In genomic region chr10:80290474-80291220, GRCh38 we compare ENCODE assay signal across 2 cellular contexts.
TF ChIP-seq lines count a peak whose summit lies in the region.

No MANE protein-coding gene starts in this region.

TF ChIP-seq in HCT116, 20 proteins besides CTCF, POLR2A, EP300 and RAD21:
- TF ChIP-seq EZH2 (IDR thresholded peaks at IDR 0.05) (no peak), ELF1 (IDR thresholded peaks at IDR 0.05; ENCODE audit: borderline replicate concordance, low read depth) (no peak), YY1 (IDR thresholded peaks at IDR 0.05; ENCODE audit: extremely low read depth, insufficient replicate concordance, low read depth, low read length) (no peak), EGR1 (IDR thresholded peaks at IDR 0.05; ENCODE audit: low read depth) (no peak), FOSL1 (IDR thresholded peaks at IDR 0.05; ENCODE audit: low read depth) (no peak), MAX (IDR thresholded peaks at IDR 0.05) (no peak), TCF7L2 (IDR thresholded peaks at IDR 0.05; ENCODE audit: borderline replicate concordance, extremely low read depth, insufficient read depth, insufficient read length) (no peak), ZNF274 (IDR thresholded peaks at IDR 0.05; ENCODE audit: low read depth, low read length) (no peak)

TF ChIP-seq in HepG2, 621 proteins besides CTCF, POLR2A, EP300 and RAD21 (continues in another document):
- no peak for TF ChIP-seq SPEN (CRISPR knock-in tag; IDR thresholded peaks at IDR 0.05; ENCODE audit: low read depth)
- TF ChIP-seq ZNF160 (CRISPR knock-in tag; IDR thresholded peaks at IDR 0.05): no peak
- TF ChIP-seq SRF (IDR thresholded peaks at IDR 0.05; ENCODE audit: low read depth, low read length): no peak
- no peak for TF ChIP-seq ZSCAN20 (CRISPR knock-in tag; IDR thresholded peaks at IDR 0.05; ENCODE audit: borderline replicate concordance)
- TF ChIP-seq CENPX (CRISPR knock-in tag; IDR thresholded peaks at IDR 0.05): no peak
- no peak for TF ChIP-seq FIP1L1 (IDR thresholded peaks at IDR 0.05; ENCODE audit: borderline replicate concordance, insufficient read depth, low read depth, low read length)
- TF ChIP-seq ELF4 (CRISPR knock-in tag; IDR thresholded peaks at IDR 0.05; ENCODE audit: borderline replicate concordance): 0 out of 2 replicates have a peak, but pooled peaks have one; percentile 34
- TF ChIP-seq, protein P1, sequence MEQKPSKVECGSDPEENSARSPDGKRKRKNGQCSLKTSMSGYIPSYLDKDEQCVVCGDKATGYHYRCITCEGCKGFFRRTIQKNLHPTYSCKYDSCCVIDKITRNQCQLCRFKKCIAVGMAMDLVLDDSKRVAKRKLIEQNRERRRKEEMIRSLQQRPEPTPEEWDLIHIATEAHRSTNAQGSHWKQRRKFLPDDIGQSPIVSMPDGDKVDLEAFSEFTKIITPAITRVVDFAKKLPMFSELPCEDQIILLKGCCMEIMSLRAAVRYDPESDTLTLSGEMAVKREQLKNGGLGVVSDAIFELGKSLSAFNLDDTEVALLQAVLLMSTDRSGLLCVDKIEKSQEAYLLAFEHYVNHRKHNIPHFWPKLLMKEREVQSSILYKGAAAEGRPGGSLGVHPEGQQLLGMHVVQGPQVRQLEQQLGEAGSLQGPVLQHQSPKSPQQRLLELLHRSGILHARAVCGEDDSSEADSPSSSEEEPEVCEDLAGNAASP (CRISPR knock-in tag; IDR thresholded peaks at IDR 0.05; ENCODE audit: borderline replicate concordance): peak; percentile 46; the same call in 1 of the 2 replicates
- TF ChIP-seq PRDM10 (CRISPR knock-in tag; IDR thresholded peaks at IDR 0.05; ENCODE audit: low read depth): peak; percentile 95
- no peak for TF ChIP-seq SETDB1 (CRISPR knock-in tag; IDR thresholded peaks at IDR 0.05; ENCODE audit: borderline replicate concordance)
- TF ChIP-seq NPAS2 (CRISPR knock-in tag; IDR thresholded peaks at IDR 0.05; ENCODE audit: borderline replicate concordance): no peak
- TF ChIP-seq JUNB (CRISPR knock-in tag; IDR thresholded peaks at IDR 0.05; ENCODE audit: borderline replicate concordance): no peak
- peak in 1 of 2 experiments; percentile 39; a peak in 1 of 4 replicates for TF ChIP-seq REST (IDR thresholded peaks at IDR 0.05; ENCODE audit: borderline replicate concordance in 1 of 2, low read depth in 1 of 2, low read length in 2 of 2)
- TF ChIP-seq HOXA9 (CRISPR knock-in tag; IDR thresholded peaks at IDR 0.05; ENCODE audit: borderline replicate concordance): no peak
- no peak for TF ChIP-seq ZNF225 (CRISPR knock-in tag; IDR thresholded peaks at IDR 0.05)
- no peak for TF ChIP-seq NRL (CRISPR knock-in tag; IDR thresholded peaks at IDR 0.05; ENCODE audit: borderline replicate concordance)
- TF ChIP-seq, protein P2, sequence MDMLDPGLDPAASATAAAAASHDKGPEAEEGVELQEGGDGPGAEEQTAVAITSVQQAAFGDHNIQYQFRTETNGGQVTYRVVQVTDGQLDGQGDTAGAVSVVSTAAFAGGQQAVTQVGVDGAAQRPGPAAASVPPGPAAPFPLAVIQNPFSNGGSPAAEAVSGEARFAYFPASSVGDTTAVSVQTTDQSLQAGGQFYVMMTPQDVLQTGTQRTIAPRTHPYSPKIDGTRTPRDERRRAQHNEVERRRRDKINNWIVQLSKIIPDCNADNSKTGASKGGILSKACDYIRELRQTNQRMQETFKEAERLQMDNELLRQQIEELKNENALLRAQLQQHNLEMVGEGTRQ (IDR thresholded peaks at IDR 0.05; ENCODE audit: low read depth, low read length): no peak
- TF ChIP-seq, protein P2 (CRISPR knock-in tag; IDR thresholded peaks at IDR 0.05; ENCODE audit: borderline replicate concordance): no peak
- TF ChIP-seq HMGXB3 (CRISPR knock-in tag; IDR thresholded peaks at IDR 0.05; ENCODE audit: borderline replicate concordance): 0 out of 2 replicates have a peak, but pooled peaks have one; percentile 40
- no peak for TF ChIP-seq ZNF256 (CRISPR knock-in tag; conservative IDR thresholded peaks at IDR 0.05)
- no peak for TF ChIP-seq MYPOP (CRISPR knock-in tag; IDR thresholded peaks at IDR 0.05)
- TF ChIP-seq HMG20A (CRISPR knock-in tag; IDR thresholded peaks at IDR 0.05; ENCODE audit: borderline replicate concordance): peak; percentile 83
- no peak for TF ChIP-seq ATRX (CRISPR knock-in tag; IDR thresholded peaks at IDR 0.05; ENCODE audit: borderline replicate concordance)
- TF ChIP-seq ZGPAT (CRISPR knock-in tag; IDR thresholded peaks at IDR 0.05): peak; percentile 48; the same call in 1 of the 2 replicates
- TF ChIP-seq ZNF101 (CRISPR knock-in tag; IDR thresholded peaks at IDR 0.05; ENCODE audit: borderline replicate concordance, low read depth): no peak
